Comparison of ENCODE assay signal across 11 cellular contexts in the genomic region with DNA sequence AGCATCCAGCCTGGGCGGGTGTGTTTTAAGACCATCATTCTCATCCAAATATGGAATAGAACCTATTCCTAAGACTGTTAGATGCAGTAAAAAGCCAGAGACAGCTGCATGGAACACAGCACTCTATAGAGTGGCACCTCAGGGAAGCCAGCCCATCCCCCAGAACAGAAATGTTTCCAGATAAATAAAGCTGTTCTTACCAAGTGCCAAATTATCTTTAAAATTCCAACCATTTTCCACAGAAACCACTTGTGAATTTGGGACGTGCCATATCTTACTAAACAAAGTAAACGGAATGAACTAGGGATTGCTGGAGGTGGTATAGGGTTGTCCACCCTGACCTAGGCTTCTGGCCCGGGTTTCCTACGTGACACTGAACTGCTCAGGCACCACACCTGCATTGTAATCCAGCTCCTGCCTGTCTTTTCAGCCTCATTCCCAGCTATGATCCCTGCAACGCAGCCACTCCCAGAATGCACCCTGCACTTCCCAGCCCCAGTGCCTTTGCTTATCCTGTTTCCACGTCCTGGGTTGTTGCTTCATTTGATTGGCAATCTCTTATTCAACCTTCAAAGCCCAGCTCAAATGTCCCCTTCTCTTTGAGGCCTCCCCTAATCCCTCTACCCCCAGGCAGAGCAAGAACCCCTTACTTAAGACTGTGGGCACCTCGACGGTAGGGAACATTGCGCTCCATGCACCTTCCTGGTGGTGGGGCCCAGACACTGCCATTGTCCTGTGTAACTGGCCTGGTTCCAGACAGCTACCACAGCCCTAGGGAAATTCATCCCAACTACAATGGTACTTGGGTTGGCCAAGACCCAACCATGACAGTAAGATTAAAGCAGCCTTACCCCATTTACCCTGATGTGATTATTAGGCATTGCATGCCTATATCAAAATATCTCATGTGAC.
"Had no signal": no experiment of that assay in that cellular context is flagged by ENCODE, and none has a peak within 500 bp of the region (broad histone marks: within the 10 kb centered on the region; RNA-seq: fewer than 3 reads in every experiment).

No MANE protein-coding gene starts in this region.

- H3K9me3 Mint-ChIP-seq: activated naive CD8-positive, alpha-beta T cell treated with anti-CD3 and anti-CD28 coated beads for 36 hours had no signal

- H3K9ac ChIP-seq: parathyroid adenoma had no signal

- H3K27ac Mint-ChIP-seq: activated naive CD8-positive, alpha-beta T cell treated with anti-CD3 and anti-CD28 coated beads for 36 hours had no signal

- H2AFZ ChIP-seq: parathyroid adenoma had no signal

- H3K4me3 Mint-ChIP-seq: activated naive CD8-positive, alpha-beta T cell treated with anti-CD3 and anti-CD28 coated beads for 36 hours had no signal

- ATAC-seq: activated CD4-positive, CD25-positive, alpha-beta regulatory T cell treated with anti-CD3 and anti-CD28 coated beads, Interleukin-2, amount 50 U/mL, for 24 hours; heart right ventricle had no signal

- H3K27ac ChIP-seq: breast epithelium, heart right ventricle, parathyroid adenoma, uterus had no signal

- H3K4me3 ChIP-seq: breast epithelium, heart right ventricle, uterus had no signal

- H3K36me3 Mint-ChIP-seq: activated naive CD8-positive, alpha-beta T cell treated with anti-CD3 and anti-CD28 coated beads for 36 hours had no signal

- DNase-seq: activated effector memory CD4-positive, alpha-beta T cell treated with anti-CD3 and anti-CD28 coated beads, Interleukin-2, amount 50 U/mL, for 16 hours; activated naive CD8-positive, alpha-beta T cell treated with anti-CD3 and anti-CD28 coated beads for 36 hours; anterior cingulate cortex; foreskin melanocyte; heart right ventricle; islet precursor cell; stimulated activated CD4-positive, alpha-beta T cell treated with anti-CD3 and anti-CD28 coated beads, Interleukin-4, amount 100 ng/mL, for 4 hours; uterus had no signal

- H3K4me1 ChIP-seq: breast epithelium, parathyroid adenoma had no signal

- H3K27me3 ChIP-seq: breast epithelium, heart right ventricle, uterus had no signal

- H3K27me3 Mint-ChIP-seq: activated naive CD8-positive, alpha-beta T cell treated with anti-CD3 and anti-CD28 coated beads for 36 hours had no signal
